ENCODE assay signal across 10 cellular contexts in genomic region chrX:129781134-129782014, GRCh38. TPM values are rescaled to one million over a fixed set of nuclear protein-coding genes. Genes with fewer than 3 reads are reported as not detected.
DNase-seq lines count a peak whose midpoint lies in the region; ATAC-seq and TF ChIP-seq lines count a peak whose summit lies in the region.
"Had no signal": no experiment of that assay in that cellular context is flagged by ENCODE, and none has a peak within 500 bp of the region (broad histone marks: within the 10 kb centered on the region; RNA-seq: fewer than 3 reads in every experiment).

No MANE protein-coding gene starts in this region.

- peak; percentile 71 for ATAC-seq in GM18868 (IDR thresholded peaks at IDR 0.05; ENCODE audit: unreplicated experiment)
- peak; percentile 66 for ATAC-seq in HG03039 (IDR thresholded peaks at IDR 0.05; ENCODE audit: unreplicated experiment)
- ATAC-seq in activated naive CD4-positive, alpha-beta T cell treated with anti-CD3 and anti-CD28 coated beads, Interleukin-2, amount 50 U/mL, for 72 hours: peak; percentile 81 to 89
- ATAC-seq in sciatic nerve: peak; percentile 57

- TF ChIP-seq POLR2A in erythroblast (IDR thresholded peaks at IDR 0.05; ENCODE audit: low read length): no peak

- peaks cover 7% of the 10 kb centered on the region for H3K27me3 Mint-ChIP-seq in endothelial cell (ENCODE audit: unreplicated experiment)

- peaks cover 34 to 44% of the 10 kb centered on the region in 2 donors for H3K36me3 Mint-ChIP-seq in activated naive CD4-positive, alpha-beta T cell treated with anti-CD3 and anti-CD28 coated beads, Interleukin-2, amount 50 U/mL, for 72 hours
- H3K36me3 Mint-ChIP-seq in endothelial cell (ENCODE audit: low read depth, unreplicated experiment): peaks cover 6% of the 10 kb centered on the region

- no peak for TF ChIP-seq CTCF in endothelial cell (IDR thresholded peaks at IDR 0.05; ENCODE audit: unreplicated experiment)

- peak overlapping the region; percentile 92 to 94 for H3K27ac Mint-ChIP-seq in activated naive CD4-positive, alpha-beta T cell treated with anti-CD3 and anti-CD28 coated beads, Interleukin-2, amount 50 U/mL, for 72 hours
- no peak overlapping the region for H3K27ac Mint-ChIP-seq in endothelial cell (ENCODE audit: unreplicated experiment)

- DNase-seq in T follicular helper cell (ENCODE audit: low read depth) (peak; percentile 65), sciatic nerve (ENCODE audit: low spot score) (no peak), endothelial cell (ENCODE audit: low spot score) (no peak), erythroblast (lab: John Stamatoyannopoulos, UW) (no peak), NCI-H774 (lab: John Stamatoyannopoulos, UW) (no peak)
- peak; percentile 65 to 84 for DNase-seq in activated naive CD4-positive, alpha-beta T cell treated with anti-CD3 and anti-CD28 coated beads, Interleukin-2, amount 50 U/mL, for 72 hours (ENCODE audit: low spot score in 2 of 2)

- intact Hi-C loops in sciatic nerve (cut with DNase I): no loop called here

- H3K9me3 Mint-ChIP-seq in activated naive CD4-positive, alpha-beta T cell treated with anti-CD3 and anti-CD28 coated beads, Interleukin-2, amount 50 U/mL, for 72 hours: no peaks in the 10 kb centered on the region
- no peaks in the 10 kb centered on the region for H3K9me3 Mint-ChIP-seq in endothelial cell (ENCODE audit: unreplicated experiment)

- H3K4me3 Mint-ChIP-seq in endothelial cell (ENCODE audit: unreplicated experiment): no peak overlapping the region

- peaks cover 7% of the 10 kb centered on the region for H3K4me1 Mint-ChIP-seq in endothelial cell (ENCODE audit: unreplicated experiment)

RNA-seq across cellular contexts. Expression of gene SASH3, which starts 1.6 kb away (rescaled TPM):
- 100 to 1,000 TPM in 1 of 2 donors, 10 to 100 TPM in 1; 82.7 to 114 TPM for total RNA-seq in activated naive CD4-positive, alpha-beta T cell treated with anti-CD3 and anti-CD28 coated beads, Interleukin-2, amount 50 U/mL, for 72 hours
- total RNA-seq in sciatic nerve: 8.6 TPM
- total RNA-seq in endothelial cell (ENCODE audit: unreplicated experiment): not detected
- total RNA-seq: kidney epithelial cell, NCI-H460 had no signal

RNA-seq across cellular contexts. Expression of gene XPNPEP2, which starts 42.6 kb away (rescaled TPM):
- total RNA-seq in activated naive CD4-positive, alpha-beta T cell treated with anti-CD3 and anti-CD28 coated beads, Interleukin-2, amount 50 U/mL, for 72 hours: under 1 TPM in 1 of 2 donors, not detected in 1; 0.21 TPM
- total RNA-seq in sciatic nerve: 6.6 TPM
- total RNA-seq in endothelial cell (ENCODE audit: unreplicated experiment): 1.7 TPM
- total RNA-seq: kidney epithelial cell, NCI-H460 had no signal

Comparison
In these comparisons a context has a peak if more than half of its experiments do, and no peak if none do; other contexts are left out.
1. DNase-seq: peak in T follicular helper cell (single experiment) and activated naive CD4-positive, alpha-beta T cell treated with anti-CD3 and anti-CD28 coated beads, Interleukin-2, amount 50 U/mL, for 72 hours (2 of 2); none in sciatic nerve (single experiment), endothelial cell (single experiment), erythroblast (0 of 2) and NCI-H774 (single experiment).
2. Peak in every context shown above with its lines, with median percentiles within 50 percentile points of each other: ATAC-seq.